Comparison of ENCODE assay signal across 29 cellular contexts in the genomic region with DNA sequence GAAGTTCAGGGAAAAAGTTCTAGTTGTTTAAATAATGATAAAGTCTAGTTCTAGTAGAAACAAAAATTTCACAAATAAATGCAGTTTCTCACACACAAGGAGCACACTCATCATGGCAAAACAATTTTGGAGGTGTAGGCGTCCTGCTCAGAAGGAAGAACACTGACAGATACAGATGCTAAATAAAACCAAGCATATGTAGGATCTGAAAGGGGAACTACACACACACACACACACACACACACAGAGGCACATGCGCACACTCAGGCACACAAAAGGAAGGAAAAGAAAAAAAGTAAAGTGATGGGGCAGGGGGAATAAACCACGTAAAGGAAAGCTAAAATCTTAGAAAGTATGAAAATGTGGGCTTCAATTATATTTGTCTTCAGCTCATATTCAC.
"Had no signal": no experiment of that assay in that cellular context is flagged by ENCODE, and none has a peak within 500 bp of the region (broad histone marks: within the 10 kb centered on the region; RNA-seq: fewer than 3 reads in every experiment).

No MANE protein-coding gene starts in this region.

- DNase-seq: activated CD4-positive, alpha-beta T cell treated with anti-CD3 and anti-CD28 coated beads for 4 hours; activated CD4-positive, alpha-beta T cell treated with anti-CD3 and anti-CD28 coated beads, Interleukin-2, amount 50 U/mL, for 48 hours; activated CD4-positive, CD25-positive, alpha-beta regulatory T cell; activated CD8-positive, alpha-beta memory T cell treated with anti-CD3 and anti-CD28 coated beads, Interleukin-2, amount 50 U/mL, for 48 hours; activated naive CD4-positive, alpha-beta T cell treated with Interleukin-2 at 50 U/mL for 16 hours; activated naive CD8-positive, alpha-beta T cell treated with anti-CD3 and anti-CD28 coated beads for 36 hours; activated T-cell treated with anti-CD3 and anti-CD28 coated beads, Interleukin-2, amount 50 U/mL, for 4 hours; central memory CD4-positive, alpha-beta T cell; dermis blood vessel endothelial cell; effector CD8-positive, alpha-beta T cell; foreskin keratinocyte; immature natural killer cell; kidney glomerular epithelial cell; left lung; mammary epithelial cell; midbrain; nucleus accumbens; posterior cingulate gyrus; small intestine; stimulated activated CD4-positive, alpha-beta T cell treated with anti-CD3 and anti-CD28 coated beads, Interleukin-2, amount 100 ng/mL, for 24 hours; T-helper 1 cell; T-helper 9 cell; upper lobe of left lung had no signal

- H3K27ac Mint-ChIP-seq: activated naive CD8-positive, alpha-beta T cell treated with anti-CD3 and anti-CD28 coated beads for 36 hours; activated T-helper 2 cell treated with anti-CD3 and anti-CD28 coated beads, Interferon-gamma antibody, Interleukin-2, Interleukin-4, amounts not matched to agents 10 μg/mL and 5 μg/mL and 100 μg/mL, durations not matched to agents 14 hours and 24 hours and 36 hours; immature natural killer cell; natural killer cell treated with Interleukin-12 subunit alpha and Interleukin-12 subunit beta and Interleukin-15 and Interleukin-18, amount 100 ng/mL, for 72 hours; stimulated activated effector memory CD8-positive, alpha-beta T cell treated with anti-CD3 and anti-CD28 coated beads, Interleukin-12 subunit alpha, Interleukin-12 subunit beta, amount 100 ng/mL, for 72 hours had no signal

- H3K4me3 ChIP-seq: hepatocyte, left lung, thoracic aorta, upper lobe of left lung had no signal

- H3K36me3 Mint-ChIP-seq: activated naive CD8-positive, alpha-beta T cell treated with anti-CD3 and anti-CD28 coated beads for 36 hours; immature natural killer cell; natural killer cell treated with Interleukin-12 subunit alpha and Interleukin-12 subunit beta and Interleukin-15 and Interleukin-18, amount 100 ng/mL, for 72 hours; stimulated activated effector memory CD8-positive, alpha-beta T cell treated with anti-CD3 and anti-CD28 coated beads, Interleukin-12 subunit alpha, Interleukin-12 subunit beta, amount 100 ng/mL, for 72 hours had no signal

- ATAC-seq: activated T-cell treated with anti-CD3 and anti-CD28 coated beads, Interleukin-2, amount 50 U/mL, for 4 hours; foreskin keratinocyte; left lung; natural killer cell treated with Interleukin-12 subunit alpha and Interleukin-12 subunit beta and Interleukin-15 and Interleukin-18, amount 100 ng/mL, for 72 hours; sciatic nerve; stimulated activated effector memory CD8-positive, alpha-beta T cell treated with anti-CD3 and anti-CD28 coated beads, Interleukin-12 subunit alpha, Interleukin-12 subunit beta, amount 100 ng/mL, for 72 hours had no signal

- H3K4me1 Mint-ChIP-seq: activated naive CD8-positive, alpha-beta T cell treated with anti-CD3 and anti-CD28 coated beads for 36 hours; immature natural killer cell; stimulated activated effector memory CD8-positive, alpha-beta T cell treated with anti-CD3 and anti-CD28 coated beads, Interleukin-12 subunit alpha, Interleukin-12 subunit beta, amount 100 ng/mL, for 72 hours had no signal

- H3K27me3 Mint-ChIP-seq: activated naive CD8-positive, alpha-beta T cell treated with anti-CD3 and anti-CD28 coated beads for 36 hours; natural killer cell treated with Interleukin-12 subunit alpha and Interleukin-12 subunit beta and Interleukin-15 and Interleukin-18, amount 100 ng/mL, for 72 hours had no signal

- H3K4me3 Mint-ChIP-seq: activated naive CD8-positive, alpha-beta T cell treated with anti-CD3 and anti-CD28 coated beads for 36 hours; activated T-cell treated with anti-CD3 and anti-CD28 coated beads, Interleukin-2, amount 50 U/mL, for 4 hours; immature natural killer cell; natural killer cell treated with Interleukin-12 subunit alpha and Interleukin-12 subunit beta and Interleukin-15 and Interleukin-18, amount 100 ng/mL, for 72 hours; stimulated activated effector memory CD8-positive, alpha-beta T cell treated with anti-CD3 and anti-CD28 coated beads, Interleukin-12 subunit alpha, Interleukin-12 subunit beta, amount 100 ng/mL, for 72 hours had no signal

- H3K9me3 Mint-ChIP-seq: activated T-helper 2 cell treated with anti-CD3 and anti-CD28 coated beads, Interferon-gamma antibody, Interleukin-2, Interleukin-4, amounts not matched to agents 10 μg/mL and 5 μg/mL and 100 μg/mL, durations not matched to agents 14 hours and 24 hours and 36 hours had no signal
